ENCODE assay signal across 9 cellular contexts in the genomic region with DNA sequence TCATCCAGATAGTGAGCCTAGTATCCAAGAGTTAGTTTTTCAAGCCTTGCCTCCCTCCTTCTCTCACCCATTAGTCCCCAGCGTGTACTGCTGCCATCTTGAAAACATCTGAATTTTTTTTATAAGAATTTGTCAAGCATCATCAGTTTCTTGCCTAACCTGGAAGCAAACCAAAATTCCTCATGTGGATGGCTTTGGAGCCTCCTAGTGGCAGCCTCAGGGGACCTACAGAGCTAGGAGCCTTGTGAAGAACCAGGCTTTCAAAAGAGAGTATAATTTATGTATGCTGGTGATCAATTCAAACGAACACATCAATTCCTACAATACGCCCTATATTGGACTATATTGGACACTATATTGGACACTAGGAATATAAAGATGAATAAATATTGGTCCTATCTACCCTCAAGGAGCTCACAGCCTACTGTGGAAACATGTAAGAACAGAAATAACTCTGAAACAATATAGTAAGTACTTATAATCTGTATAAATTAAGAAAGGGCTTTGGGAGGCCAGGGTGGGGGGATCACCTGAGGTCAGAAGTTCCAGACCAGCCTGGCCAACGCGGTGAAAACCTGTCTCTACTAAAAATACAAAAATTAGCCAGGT.
DNase-seq lines count a peak whose midpoint lies in the region; ATAC-seq, FAIRE-seq and TF ChIP-seq lines count a peak whose summit lies in the region.
"Had no signal": no experiment of that assay in that cellular context is flagged by ENCODE, and none has a peak within 500 bp of the region (broad histone marks: within the 10 kb centered on the region; RNA-seq: fewer than 3 reads in every experiment).

No MANE protein-coding gene starts in this region.

- POLR2A ChIA-PET in naive thymus-derived CD8-positive, alpha-beta T cell (lab: Charles Lee): no interaction called here

- FAIRE-seq in kidney (lab: Jason Lieb, UNC): no peak

- H3K27me3 Mint-ChIP-seq in naive thymus-derived CD8-positive, alpha-beta T cell: peaks cover 7 to 41% (median 11%) of the 10 kb centered on the region in 5 donors

- peaks cover 0 to 3% (median 0%) of the 10 kb centered on the region in 3 donors for H3K36me3 Mint-ChIP-seq in naive thymus-derived CD8-positive, alpha-beta T cell
- H3K36me3 Mint-ChIP-seq: naive B cell had no signal

- H3K4me1 Mint-ChIP-seq in naive thymus-derived CD8-positive, alpha-beta T cell: no peaks in the 10 kb centered on the region
- H3K4me1 Mint-ChIP-seq: naive B cell had no signal

- H3K27ac ChIP-seq in kidney (ENCODE audit: low read depth in 2 of 2, low read length in 2 of 2) (no peak overlapping the region), stomach (no peak overlapping the region)

- WGBS in stomach, 5 donors: 28 to 48% (median 32%) methylated on average over 5 of the region's 5 CpGs

- ATAC-seq in naive thymus-derived CD8-positive, alpha-beta T cell: no peak
- no peak for ATAC-seq in HG03097 (IDR thresholded peaks at IDR 0.05; ENCODE audit: low FRiP score, unreplicated experiment)
- no peak for ATAC-seq in HG03135 (IDR thresholded peaks at IDR 0.05; ENCODE audit: unreplicated experiment)

- TF ChIP-seq POLR2A in stomach (IDR thresholded peaks at IDR 0.05): no peak

- H3K4me1 ChIP-seq in kidney (ENCODE audit: control insufficient read depth in 1 of 2, insufficient read depth in 1 of 2, low read depth in 1 of 2, low read length in 2 of 2): no peaks in the 10 kb centered on the region
- no peaks in the 10 kb centered on the region for H3K4me1 ChIP-seq in stomach

- H3K4me3 Mint-ChIP-seq in naive thymus-derived CD8-positive, alpha-beta T cell: no peak overlapping the region
- H3K4me3 Mint-ChIP-seq: naive B cell had no signal

- H3K4me3 ChIP-seq in WI38 (ENCODE audit: low read depth, low read length): no peak overlapping the region
- no peak overlapping the region for H3K4me3 ChIP-seq in kidney (ENCODE audit: low read length in 2 of 2)
- no peak overlapping the region for H3K4me3 ChIP-seq in stomach

- TF ChIP-seq CTCF in WI38 (IDR thresholded peaks at IDR 0.05; ENCODE audit: low read depth, low read length): peak; percentile 16; the same call in 1 of the 2 replicates
- peak; percentile 34 for TF ChIP-seq CTCF in kidney (IDR thresholded peaks at IDR 0.05; ENCODE audit: borderline replicate concordance, extremely low read depth, insufficient read depth)
- peak in 3 of 7 experiments; percentile 30 to 37 (median 33) for TF ChIP-seq CTCF in stomach (IDR thresholded peaks at IDR 0.05)

- H3K36me3 ChIP-seq in kidney (ENCODE audit: control insufficient read depth in 1 of 2, insufficient read depth in 2 of 2, low read length in 2 of 2) (no peaks in the 10 kb centered on the region), stomach (no peaks in the 10 kb centered on the region)

- DNase-seq in DMS153 treated with DMSO at 0.1 percent for 48 hours (lab: John Stamatoyannopoulos, UW; ENCODE audit: unreplicated experiment) (peak; percentile 6), HT-29 (ENCODE audit: low spot score) (peak; percentile 62), kidney (no peak), stomach (no peak)
- DNase-seq in naive thymus-derived CD8-positive, alpha-beta T cell: no peak
- DNase-seq: naive B cell had no signal

- no peak for TF ChIP-seq EP300 in stomach (IDR thresholded peaks at IDR 0.05)

- H3K27ac Mint-ChIP-seq in naive thymus-derived CD8-positive, alpha-beta T cell: peak overlapping the region in 1 of 10 donors; percentile 20

- no peak overlapping the region for H3K9ac ChIP-seq in kidney (ENCODE audit: low read length in 2 of 2)

- H3K9me3 ChIP-seq in kidney (ENCODE audit: control insufficient read depth in 1 of 2, low read length in 2 of 2): no peaks in the 10 kb centered on the region
- H3K9me3 ChIP-seq in stomach: no peaks in the 10 kb centered on the region

- H3K27me3 ChIP-seq in stomach: peaks cover 0 to 15% (median 9%) of the 10 kb centered on the region in 3 donors

- intact Hi-C loops in kidney (cut with DNase I) (no loop called here), stomach (cut with DNase I; ENCODE audit: low total_unique reads) (loop anchor here (10.0 kb wide), 1 partner anchor 707 kb away; no protein-coding TSS in a partner anchor)

- peaks cover 0 to 2% (median 0%) of the 10 kb centered on the region in 9 donors for H3K9me3 Mint-ChIP-seq in naive thymus-derived CD8-positive, alpha-beta T cell

Comparison
In these comparisons a context has a peak if more than half of its experiments do, and no peak if none do; other contexts are left out.
1. DNase-seq: peak in DMS153 treated with DMSO at 0.1 percent for 48 hours (single experiment) and HT-29 (single experiment); none in kidney (single experiment), naive thymus-derived CD8-positive, alpha-beta T cell (0 of 10) and stomach (single experiment).